8 cellular contexts compared by ENCODE assay signal in the genomic region with DNA sequence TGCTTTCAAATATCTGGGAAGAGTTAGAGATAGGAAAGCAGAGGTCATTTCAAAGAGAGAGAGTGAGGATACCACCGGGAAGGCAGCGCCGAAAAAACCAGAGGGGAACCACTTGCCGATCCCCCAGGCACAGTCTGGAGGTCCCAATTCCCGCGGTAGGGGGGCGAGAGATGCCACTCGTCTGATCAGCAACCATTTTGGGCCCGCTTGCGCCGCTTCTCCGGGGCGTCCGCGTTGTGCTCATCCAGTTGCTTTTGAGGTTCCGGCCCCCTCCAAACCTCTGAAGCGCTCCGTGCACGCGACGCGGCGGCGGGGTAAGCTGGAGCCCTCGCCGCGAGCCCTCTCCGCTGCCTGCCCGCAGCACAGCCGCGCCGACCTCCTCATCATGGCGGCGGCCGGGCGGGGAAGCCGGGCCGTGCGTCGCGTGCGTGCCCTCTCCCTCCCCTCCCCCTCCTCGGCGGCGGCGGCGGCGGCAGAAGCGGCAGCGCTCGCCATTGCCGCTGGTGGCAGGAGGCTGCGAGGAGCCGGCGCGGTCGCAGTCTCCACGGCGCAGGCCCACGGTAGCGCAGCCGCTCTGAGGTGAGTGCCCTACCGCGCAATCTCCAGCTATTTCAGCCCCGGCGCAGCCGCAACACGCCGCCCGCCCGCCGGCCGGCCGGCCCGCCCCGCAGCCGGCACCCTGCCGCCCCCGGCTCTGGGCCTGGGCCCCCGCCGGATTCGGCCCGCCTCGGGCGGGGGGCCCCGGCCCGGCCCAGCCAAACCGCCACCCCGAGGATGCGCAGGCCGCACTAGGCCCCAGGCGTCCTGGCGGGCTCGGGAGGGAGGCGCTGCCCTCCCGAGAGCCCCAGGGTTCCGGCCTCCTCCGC. TPM values are rescaled to one million over a fixed set of nuclear protein-coding genes. Genes with fewer than 3 reads are reported as not detected.
DNase-seq lines count a peak whose midpoint lies in the region; ATAC-seq lines count a peak whose summit lies in the region.

A gene (plus strand): TSS at position 475 of the 866 bp plus-strand sequence. CDS start 45,632 bp downstream, outside the sequence.

- H3K9me3 ChIP-seq in esophagus (ENCODE audit: control insufficient read depth in 2 of 2, insufficient read depth in 1 of 2, low read depth in 1 of 2, low read length in 1 of 2) (no peaks in the 10 kb centered on the region), muscle layer of colon (ENCODE audit: low read length) (no peaks in the 10 kb centered on the region)

- ATAC-seq in GM21390 (IDR thresholded peaks at IDR 0.05; ENCODE audit: unreplicated experiment): peak; percentile 77

- no peaks in the 10 kb centered on the region for H3K27me3 ChIP-seq in esophagus (ENCODE audit: control insufficient read depth in 1 of 2, insufficient read depth in 2 of 2, low read length in 2 of 2)
- H3K27me3 ChIP-seq in muscle layer of colon (ENCODE audit: control insufficient read depth in 1 of 2, insufficient read depth in 2 of 2, low read length in 2 of 2): no peaks in the 10 kb centered on the region

- DNase-seq in DMS 273 (lab: John Stamatoyannopoulos, UW; ENCODE audit: unreplicated experiment) (peak; percentile 97), HuH-7 (ENCODE audit: low spot score) (peak; percentile 82), OCI-M2 (lab: John Stamatoyannopoulos, UW; ENCODE audit: unreplicated experiment) (peak; percentile 49)
- peak; percentile 93 for DNase-seq in activated T-cell treated with anti-CD3 and anti-CD28 coated beads, Interleukin-2, amount 50 U/mL, for 1 hour
- peak; percentile 80 to 81 for DNase-seq in stimulated activated CD8-positive, alpha-beta memory T cell treated with anti-CD3 and anti-CD28 coated beads, Interleukin-7, amount 100 ng/mL, for 1 hour (ENCODE audit: low read depth in 2 of 2)

- H3K27ac ChIP-seq in esophagus (ENCODE audit: low read depth in 2 of 2, low read length in 1 of 2) (peak within 1 kb of the TSS; percentile 97 to 99), muscle layer of colon (ENCODE audit: low read depth, low read length) (peak within 1 kb of the TSS; percentile 90)

- 1% methylated on average over 87 to 98 of the region's 98 CpGs for WGBS in esophagus, 2 donors

- no peaks in the 10 kb centered on the region for H3K4me1 ChIP-seq in esophagus (ENCODE audit: control insufficient read depth in 2 of 2, insufficient read depth in 2 of 2, low read length in 1 of 2)
- peaks cover 9% of the 10 kb centered on the region for H3K4me1 ChIP-seq in muscle layer of colon (ENCODE audit: insufficient read depth, low read length)

- peak within 1 kb of the TSS; percentile 74 for H3K9ac ChIP-seq in muscle layer of colon (ENCODE audit: low read length)

- H3K4me3 ChIP-seq in esophagus (ENCODE audit: low read depth in 1 of 2, low read length in 2 of 2) (peak within 1 kb of the TSS; percentile 87 to 97), muscle layer of colon (ENCODE audit: low read depth in 1 of 2, low read length in 2 of 2) (peak within 1 kb of the TSS; percentile 82 to 86)

- H3K36me3 ChIP-seq in esophagus (ENCODE audit: control insufficient read depth in 2 of 2, insufficient read depth in 2 of 2, low read length in 1 of 2): peaks cover 0 to 2% of the 10 kb centered on the region in 2 donors
- H3K36me3 ChIP-seq in muscle layer of colon (ENCODE audit: insufficient read depth, low read length): peaks cover 3% of the 10 kb centered on the region

RNA-seq across cellular contexts. Expression of the gene that starts here (rescaled TPM):
- 1 to 10 TPM; 4.7 to 5.7 TPM for polyA plus RNA-seq in esophagus

Comparison
In these comparisons a context has a peak if more than half of its experiments do, and no peak if none do; other contexts are left out.
1. Peak in every context shown above with its lines: DNase-seq, ATAC-seq, H3K4me3 ChIP-seq and H3K27ac ChIP-seq.